Comparison of ENCODE assay signal across 10 cellular contexts in genomic region chr7:104986623-104987259, GRCh38. TPM values are rescaled to one million over a fixed set of nuclear protein-coding genes. Genes with fewer than 3 reads are reported as not detected.
DNase-seq lines count a peak whose midpoint lies in the region; ATAC-seq and TF ChIP-seq lines count a peak whose summit lies in the region.
"Had no signal": no experiment of that assay in that cellular context is flagged by ENCODE, and none has a peak within 500 bp of the region (broad histone marks: within the 10 kb centered on the region; RNA-seq: fewer than 3 reads in every experiment).

No MANE protein-coding gene starts in this region.

- no peak for DNase-seq in DND-41
- DNase-seq in chondrocyte (ENCODE audit: low spot score) = no peak
- DNase-seq in sigmoid colon = no peak
- DNase-seq: activated gamma-delta T cell, NCI-H510A, SIG-M5 had no signal

- peaks cover 58% of the 10 kb centered on the region for H3K4me1 Mint-ChIP-seq in chondrocyte (ENCODE audit: low read depth)

- H3K4me2 ChIP-seq in DND-41 (ENCODE audit: insufficient read depth, low read length) (peak overlapping the region; percentile 87; the same call in 1 of the 2 replicates), OCI-LY1 (ENCODE audit: low read length) (peak overlapping the region; percentile 11; the same call in 1 of the 2 replicates)

- H3K4me3 ChIP-seq in DND-41 (ENCODE audit: low read depth in 1 of 2, low read length in 2 of 2) (no peak overlapping the region), OCI-LY1 (ENCODE audit: low read depth, low read length, poor library complexity, severe bottlenecking) (no peak overlapping the region), sigmoid colon (no peak overlapping the region)

- H3K36me3 ChIP-seq in DND-41 (ENCODE audit: insufficient read depth, low read length) (peaks cover 17% of the 10 kb centered on the region), OCI-LY1 (ENCODE audit: insufficient read depth, low read length) (peaks cover 10% of the 10 kb centered on the region), sigmoid colon (peaks cover 0 to 7% (median 0%) of the 10 kb centered on the region in 4 donors)

- H3K27ac Mint-ChIP-seq in chondrocyte (ENCODE audit: unreplicated experiment) = peak overlapping the region; percentile 9

- ATAC-seq in DND-41 (ENCODE audit: insufficient read depth, low read depth) = no peak
- ATAC-seq in GM18909 (IDR thresholded peaks at IDR 0.05; ENCODE audit: poor library complexity, unreplicated experiment) = no peak
- no peak for ATAC-seq in HG02678 (IDR thresholded peaks at IDR 0.05; ENCODE audit: unreplicated experiment)
- no peak for ATAC-seq in HG03520 (IDR thresholded peaks at IDR 0.05; ENCODE audit: unreplicated experiment)

- no peaks in the 10 kb centered on the region for H3K9me3 Mint-ChIP-seq in chondrocyte (ENCODE audit: low read depth)

- intact Hi-C loops in sigmoid colon (cut with DNase I) = loop anchor here (5.0 to 10.0 kb wide), 2 partner anchors 348 to 401 kb away; partner anchors contain the start of gene SRPK2

- WGBS in sigmoid colon, 2 donors = 44 to 61% methylated on average over 6 of the region's 6 CpGs

- H2AFZ ChIP-seq in DND-41 (ENCODE audit: low read depth, low read length) = no peak overlapping the region
- H2AFZ ChIP-seq in OCI-LY1 (ENCODE audit: low read length) = no peak overlapping the region

- no peak for TF ChIP-seq CTCF in DND-41 (IDR thresholded peaks at IDR 0.05; ENCODE audit: borderline replicate concordance, extremely low read depth, low read length, poor library complexity, severe bottlenecking)
- no peak for TF ChIP-seq CTCF in OCI-LY1 (IDR thresholded peaks at IDR 0.05; ENCODE audit: low read length)
- TF ChIP-seq CTCF in chondrocyte (IDR thresholded peaks at IDR 0.05) = no peak
- TF ChIP-seq CTCF in sigmoid colon (IDR thresholded peaks at IDR 0.05) = no peak

- no peak for TF ChIP-seq EP300 in sigmoid colon (IDR thresholded peaks at IDR 0.05)

- no peaks in the 10 kb centered on the region for H3K9me2 ChIP-seq in OCI-LY1 (ENCODE audit: low read depth, low read length)

- H3K36me3 Mint-ChIP-seq in chondrocyte (ENCODE audit: low read depth) = no peaks in the 10 kb centered on the region

- H3K9ac ChIP-seq in DND-41 (ENCODE audit: low read depth, low read length) = no peak overlapping the region
- H3K9ac ChIP-seq in OCI-LY1 (ENCODE audit: low read length) = no peak overlapping the region; the same call in 1 of the 2 replicates

- no peaks in the 10 kb centered on the region for H3K27me3 Mint-ChIP-seq in chondrocyte (ENCODE audit: low read depth)

- H3K27me3 ChIP-seq in DND-41 (ENCODE audit: insufficient read depth, low read length, poor library complexity) (no peaks in the 10 kb centered on the region), OCI-LY1 (ENCODE audit: insufficient read depth, low read length) (no peaks in the 10 kb centered on the region), sigmoid colon (no peaks in the 10 kb centered on the region)

- TF ChIP-seq POLR2A in sigmoid colon (IDR thresholded peaks at IDR 0.05) = no peak

- peaks cover 19% of the 10 kb centered on the region for H3K79me2 ChIP-seq in DND-41 (ENCODE audit: insufficient read depth, low read length)
- H3K79me2 ChIP-seq in OCI-LY1 (ENCODE audit: insufficient read depth, low read length) = peaks cover 27% of the 10 kb centered on the region

- H4K20me1 ChIP-seq in DND-41 (ENCODE audit: insufficient read depth, low read length) (peaks cover 19% of the 10 kb centered on the region), OCI-LY1 (ENCODE audit: insufficient read depth, low read length) (0 out of 2 replicates have a peak, but pooled peaks cover 10% of the 10 kb centered on the region)

- H3K4me1 ChIP-seq in DND-41 (ENCODE audit: insufficient read depth, low read length) = peaks cover 49% of the 10 kb centered on the region
- peaks cover 26% of the 10 kb centered on the region for H3K4me1 ChIP-seq in OCI-LY1 (ENCODE audit: insufficient read depth, low read length, severe bottlenecking)
- peaks cover 0 to 61% (median 38%) of the 10 kb centered on the region in 4 donors for H3K4me1 ChIP-seq in sigmoid colon

- H3K27ac ChIP-seq in DND-41 (ENCODE audit: low read length) = no peak overlapping the region
- peak overlapping the region; percentile 59 for H3K27ac ChIP-seq in OCI-LY1 (ENCODE audit: low read depth, low read length, poor library complexity, severe bottlenecking)
- H3K27ac ChIP-seq in sigmoid colon = peak overlapping the region in 3 of 4 donors; percentile 37 to 97 (median 95)

- H3F3A ChIP-seq in OCI-LY1 (ENCODE audit: insufficient read depth, low read length) = peaks cover 22% of the 10 kb centered on the region; the same call in 1 of the 2 replicates

- H3K9me3 ChIP-seq in DND-41 (ENCODE audit: insufficient read depth, low read length, severe bottlenecking) (no peaks in the 10 kb centered on the region), OCI-LY1 (ENCODE audit: low read length) (no peaks in the 10 kb centered on the region), sigmoid colon (no peaks in the 10 kb centered on the region)

- no peak overlapping the region for H3K4me3 Mint-ChIP-seq in chondrocyte (ENCODE audit: unreplicated experiment)

RNA-seq across cellular contexts. Expression of gene KMT2E, which starts 27.3 kb away (rescaled TPM):
- total RNA-seq in chondrocyte (59.6 to 63.1 TPM (median 59.9 TPM) in 3 replicates), sigmoid colon (100 to 1,000 TPM in 3 of 4 donors, 10 to 100 TPM in 1; 84.7 to 109 (median 104) TPM)
- polyA plus RNA-seq in sigmoid colon = 10 to 100 TPM; 20.6 to 38.7 (median 26.4) TPM
